ENCODE assay signal across 8 cellular contexts in genomic region chr15:77418341-77419049, GRCh38. TPM values are rescaled to one million over a fixed set of nuclear protein-coding genes. Genes with fewer than 3 reads are reported as not detected.
A peak's percentile ranks its signal among the peaks of the same experiment; 100 is the strongest.
DNase-seq lines count a peak whose midpoint lies in the region; ATAC-seq and TF ChIP-seq lines count a peak whose summit lies in the region.

No MANE protein-coding gene starts in this region.

- peaks cover 0 to 8% (median 6%) of the 10 kb centered on the region in 3 donors for H3K27me3 Mint-ChIP-seq in CD14-positive monocyte (ENCODE audit: low read depth in 3 of 3)

- peaks cover 42% of the 10 kb centered on the region for H3K79me2 ChIP-seq in neural cell (replicated peaks; ENCODE audit: insufficient read depth, low read length)

- no peak for TF ChIP-seq RAD21 in neural cell (conservative IDR thresholded peaks at IDR 0.05)

- H3K27ac Mint-ChIP-seq in CD14-positive monocyte, result peak overlapping the region in 3 of 7 donors; percentile 86 to 93 (median 93)

- peak overlapping the region; percentile 64 for H3K9ac ChIP-seq in neural cell (ENCODE audit: low read length)

- H3K9me3 Mint-ChIP-seq in CD14-positive monocyte, result peaks cover 0 to 2% (median 0%) of the 10 kb centered on the region in 7 donors

- no peaks in the 10 kb centered on the region for H3K27me3 ChIP-seq in MG63
- H3K27me3 ChIP-seq in effector memory CD4-positive, alpha-beta T cell (replicated peaks; ENCODE audit: control insufficient read depth, insufficient read depth, low read length, poor library complexity, severe bottlenecking), result no peaks in the 10 kb centered on the region
- no peaks in the 10 kb centered on the region for H3K27me3 ChIP-seq in neural cell (ENCODE audit: insufficient read depth, low read depth, low read length)

- H3K36me3 ChIP-seq in MG63, result 0 out of 2 replicates have a peak, but pooled peaks cover 3% of the 10 kb centered on the region
- no peaks in the 10 kb centered on the region for H3K36me3 ChIP-seq in effector memory CD4-positive, alpha-beta T cell (ENCODE audit: control insufficient read depth, insufficient read depth, low read length)
- no peaks in the 10 kb centered on the region for H3K36me3 ChIP-seq in neural cell (ENCODE audit: insufficient read depth, low read length)

- H3K4me3 Mint-ChIP-seq in CD14-positive monocyte, result peak overlapping the region; percentile 94 to 98

- peaks cover 5% of the 10 kb centered on the region for H3F3A ChIP-seq in neural cell (ENCODE audit: insufficient read depth, low read length, poor library complexity, severe bottlenecking)

- no peak overlapping the region for H2AFZ ChIP-seq in neural cell (ENCODE audit: low read depth, low read length)

- H3K4me2 ChIP-seq in neural cell (ENCODE audit: low read length), result peak overlapping the region; percentile 31

- H3K27ac ChIP-seq in effector memory CD4-positive, alpha-beta T cell (ENCODE audit: insufficient read depth, low read length, poor library complexity, severe bottlenecking), result no peak overlapping the region
- no peak overlapping the region for H3K27ac ChIP-seq in neural cell (ENCODE audit: low read length)

- no peaks in the 10 kb centered on the region for H3K9me2 ChIP-seq in neural cell (ENCODE audit: insufficient read depth, low read length)

- H3K9me3 ChIP-seq in MG63 (no peaks in the 10 kb centered on the region), neural cell (ENCODE audit: low read length) (no peaks in the 10 kb centered on the region)
- H3K9me3 ChIP-seq in effector memory CD4-positive, alpha-beta T cell (ENCODE audit: control insufficient read depth, low read length), result no peaks in the 10 kb centered on the region

- intact Hi-C loops in CD14-positive monocyte (cut with micrococcal nuclease), result loop anchor here in 1 of 2 donors (10.0 kb wide), 1 partner anchor 234 kb away; no protein-coding TSS in a partner anchor

- H3K36me3 Mint-ChIP-seq in CD14-positive monocyte, result peaks cover 0 to 3% of the 10 kb centered on the region in 2 donors

- no peak for TF ChIP-seq EP300 in neural cell (conservative IDR thresholded peaks at IDR 0.05; ENCODE audit: poor library complexity, severe bottlenecking)

- H3K4me3 ChIP-seq in MG63 (peak overlapping the region; percentile 62), neural cell (ENCODE audit: low read length) (peak overlapping the region; percentile 88)
- peak overlapping the region; percentile 88 for H3K4me3 ChIP-seq in effector memory CD4-positive, alpha-beta T cell (ENCODE audit: insufficient read depth, low read depth, low read length, poor library complexity, severe bottlenecking)

- no peaks in the 10 kb centered on the region for H4K20me1 ChIP-seq in neural cell (ENCODE audit: insufficient read depth)

- DNase-seq in CD14-positive monocyte (ENCODE audit: low spot score) (no peak), MG63 (no peak), NCI-H2196 treated with DMSO at 0.1 percent for 48 hours (lab: John Stamatoyannopoulos, UW; ENCODE audit: unreplicated experiment) (no peak)
- no peak for DNase-seq in effector memory CD4-positive, alpha-beta T cell
- DNase-seq in activated CD8-positive, alpha-beta memory T cell treated with anti-CD3 and anti-CD28 coated beads for 24 hours, result no peak

- ATAC-seq in esophagus mucosa (no peak), GM19467 (IDR thresholded peaks at IDR 0.05; ENCODE audit: unreplicated experiment) (no peak)

- no peak for TF ChIP-seq CTCF in CD14-positive monocyte (IDR thresholded peaks at IDR 0.05)
- TF ChIP-seq CTCF in neural cell (IDR thresholded peaks at IDR 0.05; ENCODE audit: poor library complexity, severe bottlenecking), result no peak

- no peaks in the 10 kb centered on the region for H3K4me1 ChIP-seq in effector memory CD4-positive, alpha-beta T cell (ENCODE audit: control insufficient read depth, insufficient read depth, low read length, poor library complexity, severe bottlenecking)

- peaks cover 32% of the 10 kb centered on the region for H3K4me1 Mint-ChIP-seq in CD14-positive monocyte

TF ChIP-seq in neural cell, 6 proteins besides CTCF, POLR2A, EP300 and RAD21:
- no peak for TF ChIP-seq REST (IDR thresholded peaks at IDR 0.05; ENCODE audit: borderline replicate concordance)
- TF ChIP-seq TAF1 (IDR thresholded peaks at IDR 0.05; ENCODE audit: low read depth), result no peak
- no peak for TF ChIP-seq EZH2 (IDR thresholded peaks at IDR 0.05; ENCODE audit: borderline replicate concordance, insufficient read depth, low read length, poor library complexity, severe bottlenecking)
- TF ChIP-seq SMC3 (conservative IDR thresholded peaks at IDR 0.05; ENCODE audit: poor library complexity), result no peak
- no peak for TF ChIP-seq MXI1 (conservative IDR thresholded peaks at IDR 0.05; ENCODE audit: poor library complexity, severe bottlenecking)
- TF ChIP-seq POLR2AphosphoS5 (IDR thresholded peaks at IDR 0.05), result no peak
TF ChIP-seq in neural cell: peak in this region for 0.

RNA-seq across cellular contexts. Expression of gene PEAK1, which starts 1.4 kb away (rescaled TPM):
- polyA plus RNA-seq in CD14-positive monocyte (1 to 10 TPM in 1 of 2 donors, under 1 TPM in 1; 0.85 to 1.1 TPM), neural cell (5.2 and 5.8 TPM in 2 replicates)
- 22.3 and 71.9 TPM in 2 replicates for total RNA-seq in MG63 (2014; rRNA removed; shearing (Covaris generic); ENCODE audit: low replicate concordance)
- polyA minus RNA-seq in neural cell, result 44.3 and 60.0 TPM in 2 replicates
- 10.5 TPM for total RNA-seq in esophagus mucosa

RNA-seq across cellular contexts. Expression of gene HMG20A, which starts 2.2 kb away (rescaled TPM):
- polyA plus RNA-seq in CD14-positive monocyte (10 to 100 TPM; 11.6 to 17.7 TPM), neural cell (52.2 and 52.4 TPM in 2 replicates)
- total RNA-seq in MG63 (2014; rRNA removed; shearing (Covaris generic); ENCODE audit: low replicate concordance), result 6.2 and 6.8 TPM in 2 replicates
- polyA minus RNA-seq in neural cell, result 102 and 104 TPM in 2 replicates
- total RNA-seq in esophagus mucosa, result 12.6 TPM
